ENCODE assay signal across 11 cellular contexts in genomic region chr20:35285806-35286076, GRCh38. TPM values are rescaled to one million over a fixed set of nuclear protein-coding genes. Genes with fewer than 3 reads are reported as not detected.
DNase-seq lines count a peak whose midpoint lies in the region; ATAC-seq and TF ChIP-seq lines count a peak whose summit lies in the region.
"Had no signal": no experiment of that assay in that cellular context is flagged by ENCODE, and none has a peak within 500 bp of the region (broad histone marks: within the 10 kb centered on the region; RNA-seq: fewer than 3 reads in every experiment).

No MANE protein-coding gene starts in this region.

- H3K4me1 Mint-ChIP-seq in activated naive CD4-positive, alpha-beta T cell treated with anti-CD3 and anti-CD28 coated beads for 36 hours (ENCODE audit: low read depth) = peaks cover 25% of the 10 kb centered on the region
- H3K4me1 Mint-ChIP-seq in WTC11 = peaks cover 18% of the 10 kb centered on the region
- peaks cover 33% of the 10 kb centered on the region for H3K4me1 Mint-ChIP-seq in stimulated activated naive CD8-positive, alpha-beta T cell treated with anti-CD3 and anti-CD28 coated beads, Interleukin-15, amount 100 ng/mL, for 72 hours

- CTCF ChIA-PET in activated naive CD4-positive, alpha-beta T cell treated with anti-CD3 and anti-CD28 coated beads for 36 hours (lab: Charles Lee) = no interaction called here
- CTCF ChIA-PET in WTC11 (lab: Charles Lee) = interaction anchor here (1.3 kb wide), 1 partner anchor 18 kb away, joined by 4 read pairs; no protein-coding TSS in a partner anchor

- POLR2A ChIA-PET in WTC11 (lab: Charles Lee) = interaction anchor here (1.0 kb wide), 1 partner anchor 8 kb away, joined by 3 read pairs; the partner anchor contains the start of gene MMP24OS

- ATAC-seq in WTC11 = no peak
- ATAC-seq in stimulated activated naive CD8-positive, alpha-beta T cell treated with anti-CD3 and anti-CD28 coated beads, Interleukin-15, amount 100 ng/mL, for 72 hours = no peak
- ATAC-seq in HG03159 (IDR thresholded peaks at IDR 0.05; ENCODE audit: unreplicated experiment) = no peak

- H3K27me3 Mint-ChIP-seq in activated naive CD4-positive, alpha-beta T cell treated with anti-CD3 and anti-CD28 coated beads for 36 hours (ENCODE audit: low read depth) = no peaks in the 10 kb centered on the region
- no peaks in the 10 kb centered on the region; the same call in none of the 2 replicates for H3K27me3 Mint-ChIP-seq in WTC11 (ENCODE audit: low read depth)
- H3K27me3 Mint-ChIP-seq in stimulated activated naive CD8-positive, alpha-beta T cell treated with anti-CD3 and anti-CD28 coated beads, Interleukin-15, amount 100 ng/mL, for 72 hours = peaks cover 8% of the 10 kb centered on the region

- H3K4me3 Mint-ChIP-seq in activated naive CD4-positive, alpha-beta T cell treated with anti-CD3 and anti-CD28 coated beads for 36 hours = peak overlapping the region; percentile 84
- peak overlapping the region; percentile 94 for H3K4me3 Mint-ChIP-seq in WTC11
- H3K4me3 Mint-ChIP-seq in stimulated activated naive CD8-positive, alpha-beta T cell treated with anti-CD3 and anti-CD28 coated beads, Interleukin-15, amount 100 ng/mL, for 72 hours = peak overlapping the region; percentile 97

- H3K27ac Mint-ChIP-seq in activated naive CD4-positive, alpha-beta T cell treated with anti-CD3 and anti-CD28 coated beads for 36 hours = peak overlapping the region; percentile 10
- no peak overlapping the region for H3K27ac Mint-ChIP-seq in WTC11
- peak overlapping the region in 1 of 2 donors; percentile 48 for H3K27ac Mint-ChIP-seq in stimulated activated naive CD8-positive, alpha-beta T cell treated with anti-CD3 and anti-CD28 coated beads, Interleukin-15, amount 100 ng/mL, for 72 hours

- H3K4me3 ChIP-seq in fibroblast of mammary gland (ENCODE audit: control insufficient read depth, low read depth, low read length) = no peak overlapping the region

- peaks cover 10% of the 10 kb centered on the region for H3K36me3 Mint-ChIP-seq in activated naive CD4-positive, alpha-beta T cell treated with anti-CD3 and anti-CD28 coated beads for 36 hours (ENCODE audit: low read depth)
- peaks cover 12% of the 10 kb centered on the region for H3K36me3 Mint-ChIP-seq in WTC11

- H3K9me3 Mint-ChIP-seq in activated naive CD4-positive, alpha-beta T cell treated with anti-CD3 and anti-CD28 coated beads for 36 hours = no peaks in the 10 kb centered on the region
- no peaks in the 10 kb centered on the region for H3K9me3 Mint-ChIP-seq in WTC11
- H3K9me3 Mint-ChIP-seq in stimulated activated naive CD8-positive, alpha-beta T cell treated with anti-CD3 and anti-CD28 coated beads, Interleukin-15, amount 100 ng/mL, for 72 hours = no peaks in the 10 kb centered on the region

- DNase-seq in activated naive CD4-positive, alpha-beta T cell treated with anti-CD3 and anti-CD28 coated beads for 36 hours = no peak
- DNase-seq in activated naive CD4-positive, alpha-beta T cell treated with anti-CD3 and anti-CD28 coated beads, Interleukin-2, amount 50 U/mL, for 16 hours = no peak
- DNase-seq in WTC11 (ENCODE audit: low spot score) (no peak), fibroblast of mammary gland (ENCODE audit: low read depth) (peak; percentile 74), NCI-H1436 (lab: John Stamatoyannopoulos, UW) (no peak), NCI-H2196 (lab: John Stamatoyannopoulos, UW; ENCODE audit: unreplicated experiment) (no peak)
- DNase-seq in stimulated activated naive CD8-positive, alpha-beta T cell treated with anti-CD3 and anti-CD28 coated beads, Interleukin-15, amount 100 ng/mL, for 72 hours = no peak
- DNase-seq: NCI-H774; stimulated activated CD4-positive, alpha-beta T cell treated with anti-CD3 and anti-CD28 coated beads, Interleukin-15, amount 100 ng/mL, for 24 hours had no signal

- intact Hi-C loops in activated naive CD4-positive, alpha-beta T cell treated with anti-CD3 and anti-CD28 coated beads for 36 hours (cut with micrococcal nuclease) = no loop called here

- TF ChIP-seq CTCF in WTC11 (IDR thresholded peaks at IDR 0.05) = no peak
- no peak for TF ChIP-seq CTCF in fibroblast of mammary gland (conservative IDR thresholded peaks at IDR 0.05; ENCODE audit: control insufficient read depth, insufficient read depth, low read depth, low read length)

TF ChIP-seq in WTC11, 78 proteins besides CTCF, POLR2A, EP300 and RAD21:
- TF ChIP-seq ZNF512 (CRISPR knock-in tag; IDR thresholded peaks at IDR 0.05; ENCODE audit: borderline replicate concordance) = no peak
- TF ChIP-seq JAZF1 (CRISPR knock-in tag; IDR thresholded peaks at IDR 0.05) = no peak
- TF ChIP-seq GABPB1 (CRISPR knock-in tag; IDR thresholded peaks at IDR 0.05) = no peak
- TF ChIP-seq HMGXB4 (CRISPR knock-in tag; IDR thresholded peaks at IDR 0.05) = no peak
- TF ChIP-seq IRF2 (CRISPR knock-in tag; IDR thresholded peaks at IDR 0.05; ENCODE audit: borderline replicate concordance, low read depth) = no peak
- TF ChIP-seq E2F4 (CRISPR knock-in tag; IDR thresholded peaks at IDR 0.05; ENCODE audit: borderline replicate concordance, low read depth) = no peak
- no peak for TF ChIP-seq SMAD3 (CRISPR knock-in tag; IDR thresholded peaks at IDR 0.05; ENCODE audit: borderline replicate concordance)
- no peak for TF ChIP-seq ATF2 (CRISPR knock-in tag; IDR thresholded peaks at IDR 0.05; ENCODE audit: borderline replicate concordance, low read depth)
- no peak for TF ChIP-seq TP53 (CRISPR knock-in tag; IDR thresholded peaks at IDR 0.05)
- no peak for TF ChIP-seq PRRX2 (CRISPR knock-in tag; IDR thresholded peaks at IDR 0.05)
- TF ChIP-seq ZNF423 (CRISPR knock-in tag; IDR thresholded peaks at IDR 0.05) = no peak

RNA-seq across cellular contexts. Expression of gene EIF6, which starts 1.2 kb away (rescaled TPM):
- total RNA-seq in activated naive CD4-positive, alpha-beta T cell treated with anti-CD3 and anti-CD28 coated beads for 36 hours = 10 to 100 TPM; 93.0 to 94.7 TPM
- total RNA-seq in WTC11 (2021) = 130 to 157 TPM (median 133 TPM) in 3 replicates

RNA-seq across cellular contexts. Expression of gene FAM83C, which starts 6.5 kb away (rescaled TPM):
- total RNA-seq in activated naive CD4-positive, alpha-beta T cell treated with anti-CD3 and anti-CD28 coated beads for 36 hours = not detected
- not detected in 3 replicates for total RNA-seq in WTC11 (2021)
- total RNA-seq: frontal cortex had no signal

RNA-seq across cellular contexts. Expression of gene MMP24OS, which starts 7.8 kb away (rescaled TPM):
- 10 to 100 TPM; 26.4 to 29.2 TPM for total RNA-seq in activated naive CD4-positive, alpha-beta T cell treated with anti-CD3 and anti-CD28 coated beads for 36 hours
- total RNA-seq in WTC11 (2021) = 44.0 to 50.6 TPM (median 44.9 TPM) in 3 replicates

RNA-seq across cellular contexts. Expression of gene MMP24, which starts 59.3 kb away (rescaled TPM):
- total RNA-seq in activated naive CD4-positive, alpha-beta T cell treated with anti-CD3 and anti-CD28 coated beads for 36 hours = not detected
- total RNA-seq in WTC11 (2021) = 6.6 to 16.8 TPM (median 7.2 TPM) in 3 replicates
